Comparison of ENCODE assay signal across 16 cellular contexts in genomic region chr17:66425751-66426396, GRCh38.
DNase-seq lines count a peak whose midpoint lies in the region; ATAC-seq, FAIRE-seq and TF ChIP-seq lines count a peak whose summit lies in the region.
"Had no signal": no experiment of that assay in that cellular context is flagged by ENCODE, and none has a peak within 500 bp of the region (broad histone marks: within the 10 kb centered on the region; RNA-seq: fewer than 3 reads in every experiment).

No MANE protein-coding gene starts in this region.

- H3K27ac ChIP-seq in CD4-positive, alpha-beta memory T cell (ENCODE audit: low read depth, low read length) = no peak overlapping the region
- H3K27ac ChIP-seq in HepG2 (ENCODE audit: extremely low read length, insufficient read depth, low read length) (peak overlapping the region; percentile 1), hepatocyte (no peak overlapping the region), esophagus squamous epithelium (no peak overlapping the region)
- H3K27ac ChIP-seq: epithelial cell of prostate, pancreas, uterus had no signal

- H3K9ac ChIP-seq in HepG2 (ENCODE audit: insufficient read depth, low read depth, low read length) = no peak overlapping the region

- BruUV-seq in HepG2 (replicated peaks; lab: Mats Ljungman, UMichigan) = no TSS peak

- no peak overlapping the region for H3K4me3 ChIP-seq in CD4-positive, alpha-beta memory T cell (ENCODE audit: low read length in 2 of 2)
- H3K4me3 ChIP-seq in HepG2 (replicated peaks in 1 of 3; ENCODE audit: insufficient read depth in 1 of 3, low read depth in 2 of 3, low read length in 3 of 3) (no peak overlapping the region), hepatocyte (no peak overlapping the region), esophagus squamous epithelium (no peak overlapping the region)
- H3K4me3 ChIP-seq: pancreas, uterus had no signal

- TF ChIP-seq RAD21 in HepG2 (CRISPR knock-in tag; IDR thresholded peaks at IDR 0.05) = no peak

- H3K27ac Mint-ChIP-seq in CD4-positive, alpha-beta memory T cell = peak overlapping the region; percentile 45 to 91 (median 87)
- peak overlapping the region; percentile 79 for H3K27ac Mint-ChIP-seq in activated CD8-positive, alpha-beta T cell treated with anti-CD3 and anti-CD28 coated beads for 36 hours
- H3K27ac Mint-ChIP-seq: stimulated activated memory B cell treated with anti-CD40 and anti-IgM and Interleukin-4, amounts not matched to agents 10 μg/mL and 1 μg/mL and 100 μg/mL, for 72 hours had no signal

- peaks cover 49% of the 10 kb centered on the region for H3K79me2 ChIP-seq in HepG2 (ENCODE audit: insufficient read depth, low read length)
- H3K79me2 ChIP-seq in hepatocyte = peaks cover 48% of the 10 kb centered on the region

- H3K4me2 ChIP-seq in HepG2 (ENCODE audit: low read depth, low read length) (no peak overlapping the region), hepatocyte (no peak overlapping the region)

- H3K4me3 Mint-ChIP-seq in CD4-positive, alpha-beta memory T cell = peak overlapping the region; percentile 45 to 86 (median 64)
- H3K4me3 Mint-ChIP-seq in activated CD8-positive, alpha-beta T cell treated with anti-CD3 and anti-CD28 coated beads for 36 hours = peak overlapping the region; percentile 4
- H3K4me3 Mint-ChIP-seq: stimulated activated memory B cell treated with anti-CD40 and anti-IgM and Interleukin-4, amounts not matched to agents 10 μg/mL and 1 μg/mL and 100 μg/mL, for 72 hours had no signal

- H4K20me1 ChIP-seq in HepG2 (ENCODE audit: insufficient read depth, low read length) (no peaks in the 10 kb centered on the region), hepatocyte (ENCODE audit: insufficient read depth, poor library complexity, severe bottlenecking) (no peaks in the 10 kb centered on the region)

- no peaks in the 10 kb centered on the region for H3K27me3 Mint-ChIP-seq in CD4-positive, alpha-beta memory T cell
- H3K27me3 Mint-ChIP-seq in activated CD8-positive, alpha-beta T cell treated with anti-CD3 and anti-CD28 coated beads for 36 hours = no peaks in the 10 kb centered on the region

- peaks cover 40 to 83% (median 62%) of the 10 kb centered on the region in 4 donors for H3K4me1 Mint-ChIP-seq in CD4-positive, alpha-beta memory T cell
- H3K4me1 Mint-ChIP-seq in activated CD8-positive, alpha-beta T cell treated with anti-CD3 and anti-CD28 coated beads for 36 hours (ENCODE audit: low read depth) = peaks cover 74% of the 10 kb centered on the region
- H3K4me1 Mint-ChIP-seq: stimulated activated memory B cell treated with anti-CD40 and anti-IgM and Interleukin-4, amounts not matched to agents 10 μg/mL and 1 μg/mL and 100 μg/mL, for 72 hours had no signal

- in situ Hi-C loops in HepG2 (cut with HindIII; ENCODE audit: extremely low pct_ligation_motif_present, low pct_unique_long_range_greater_than_20kb) = no loop called here

- no peaks in the 10 kb centered on the region for H3K9me3 Mint-ChIP-seq in CD4-positive, alpha-beta memory T cell
- H3K9me3 Mint-ChIP-seq in activated CD8-positive, alpha-beta T cell treated with anti-CD3 and anti-CD28 coated beads for 36 hours = no peaks in the 10 kb centered on the region
- H3K9me3 Mint-ChIP-seq: stimulated activated memory B cell treated with anti-CD40 and anti-IgM and Interleukin-4, amounts not matched to agents 10 μg/mL and 1 μg/mL and 100 μg/mL, for 72 hours had no signal

- no peak for FAIRE-seq in HepG2 (lab: Jason Lieb, UNC)
- FAIRE-seq: colon, pancreas had no signal

- no peak for TF ChIP-seq EP300 in HepG2 (IDR thresholded peaks at IDR 0.05; ENCODE audit: low read depth in 2 of 2, low read length in 2 of 2)
- no peak for TF ChIP-seq EP300 in HepG2 (CRISPR knock-in tag; IDR thresholded peaks at IDR 0.05; ENCODE audit: borderline replicate concordance)

- no peak for ATAC-seq in activated CD8-positive, alpha-beta T cell treated with anti-CD3 and anti-CD28 coated beads for 36 hours
- ATAC-seq in HepG2 (peak; percentile 41), GM21515 (IDR thresholded peaks at IDR 0.05; ENCODE audit: unreplicated experiment) (no peak), HG03039 (IDR thresholded peaks at IDR 0.05; ENCODE audit: unreplicated experiment) (no peak)
- ATAC-seq: stimulated activated memory B cell treated with anti-CD40 and anti-IgM and Interleukin-4, amounts not matched to agents 10 μg/mL and 1 μg/mL and 100 μg/mL, for 72 hours had no signal

- CTCF ChIA-PET in CD4-positive, alpha-beta memory T cell (lab: Charles Lee; ENCODE audit: partially characterized antibody) = interaction anchor here (0.9 to 2.1 kb wide), 4 partner anchors 15 to 170 kb away, joined by 3 to 12 read pairs (median 5); no protein-coding TSS in a partner anchor
- CTCF ChIA-PET in activated CD8-positive, alpha-beta T cell treated with anti-CD3 and anti-CD28 coated beads for 36 hours (lab: Charles Lee) = interaction anchor here (1.0 to 1.1 kb wide), 2 partner anchors 125 to 141 kb away, joined by 3 to 5 read pairs; no protein-coding TSS in a partner anchor
- CTCF ChIA-PET in HepG2 (lab: Yijun Ruan, JAX; ENCODE audit: low intra/inter-chr PET ratio, low total read pairs) = interaction anchor here (1.4 to 2.4 kb wide), 3 partner anchors 141 to 225 kb away, joined by 4 to 14 read pairs (median 7); no protein-coding TSS in a partner anchor

- H3K27me3 ChIP-seq in CD4-positive, alpha-beta memory T cell (ENCODE audit: insufficient read depth, low read length) = no peaks in the 10 kb centered on the region
- H3K27me3 ChIP-seq in HepG2 (ENCODE audit: control insufficient read depth in 1 of 2, insufficient read depth in 2 of 2, low read length in 2 of 2) (no peaks in the 10 kb centered on the region), hepatocyte (no peaks in the 10 kb centered on the region), esophagus squamous epithelium (no peaks in the 10 kb centered on the region)
- H3K27me3 ChIP-seq: pancreas, uterus had no signal

- DNase-seq in CD4-positive, alpha-beta memory T cell = no peak
- DNase-seq in Daoy (ENCODE audit: low read depth) (peak; percentile 21), HepG2 (ENCODE audit: low spot score) (no peak), hepatocyte (ENCODE audit: low spot score) (no peak), esophagus squamous epithelium (lab: John Stamatoyannopoulos, UW) (no peak)
- no peak for DNase-seq in activated CD8-positive, alpha-beta T cell treated with anti-CD3 and anti-CD28 coated beads for 36 hours
- DNase-seq: amygdala, DMS79 treated with DMSO at 0.1 percent for 48 hours, islet precursor cell, pancreas, uterus had no signal

- H3K4me1 ChIP-seq in CD4-positive, alpha-beta memory T cell (ENCODE audit: insufficient read depth, low read length) = peaks cover 12% of the 10 kb centered on the region
- H3K4me1 ChIP-seq in HepG2 (ENCODE audit: insufficient read depth, low read length) = peaks cover 42% of the 10 kb centered on the region
- no peaks in the 10 kb centered on the region for H3K4me1 ChIP-seq in hepatocyte (ENCODE audit: insufficient read depth)
- peaks cover 0 to 6% (median 0%) of the 10 kb centered on the region in 3 donors for H3K4me1 ChIP-seq in esophagus squamous epithelium
- H3K4me1 ChIP-seq: pancreas had no signal

- 95% methylated on average over 12 of the region's 12 CpGs for WGBS in HepG2 (ENCODE audit: low lambda C conversion rate)
- WGBS in hepatocyte (ENCODE audit: low lambda C conversion rate, missing lambda C conversion rate) = 95% methylated on average over 12 of the region's 12 CpGs
- 85 to 90% methylated on average over 12 of the region's 12 CpGs for WGBS in esophagus squamous epithelium, 2 donors

- POLR2A ChIA-PET in CD4-positive, alpha-beta memory T cell (lab: Charles Lee; ENCODE audit: partially characterized antibody) = interaction anchor here (0.9 to 1.1 kb wide), 2 partner anchors 90 to 171 kb away, joined by 3 to 4 read pairs; no protein-coding TSS in a partner anchor
- POLR2A ChIA-PET in activated CD8-positive, alpha-beta T cell treated with anti-CD3 and anti-CD28 coated beads for 36 hours (lab: Charles Lee) = interaction anchor here (0.5 kb wide), 1 partner anchor 63 kb away, joined by 3 read pairs; no protein-coding TSS in a partner anchor
- POLR2A ChIA-PET in HepG2 (lab: Yijun Ruan, JAX) = interaction anchor here (1.4 kb wide), 1 partner anchor 10 kb away, joined by 6 read pairs; no protein-coding TSS in a partner anchor

- TF ChIP-seq POLR2A in HepG2 (IDR thresholded peaks at IDR 0.05; ENCODE audit: insufficient read depth in 1 of 2, low read depth in 2 of 2, low read length in 2 of 2) = no peak
- no peak for TF ChIP-seq POLR2A in esophagus squamous epithelium (IDR thresholded peaks at IDR 0.05)

- H3K36me3 ChIP-seq in CD4-positive, alpha-beta memory T cell (ENCODE audit: insufficient read depth, low read length) = no peaks in the 10 kb centered on the region
- H3K36me3 ChIP-seq in HepG2 (replicated peaks in 1 of 2; ENCODE audit: control insufficient read depth in 1 of 2, insufficient read depth in 2 of 2, low read length in 2 of 2) (no peaks in the 10 kb centered on the region), hepatocyte (replicated peaks; ENCODE audit: insufficient read depth, low read depth) (no peaks in the 10 kb centered on the region), esophagus squamous epithelium (no peaks in the 10 kb centered on the region)
- H3K36me3 ChIP-seq: pancreas, uterus had no signal

- intact Hi-C loops in CD4-positive, alpha-beta memory T cell (cut with micrococcal nuclease) = loop anchor here (1.0 to 10.0 kb wide), 7 partner anchors 124 to 481 kb away; partner anchors contain the start of gene PRKCA
- intact Hi-C loops in activated CD8-positive, alpha-beta T cell treated with anti-CD3 and anti-CD28 coated beads for 36 hours (cut with micrococcal nuclease) = loop anchor here (5.0 kb wide), 1 partner anchor 124 kb away; the partner anchor contains the start of gene PRKCA
- intact Hi-C loops in HepG2 (cut with micrococcal nuclease; ENCODE audit: unreplicated experiment) = loop anchor here (1.0 to 5.0 kb wide), 3 partner anchors 136 to 224 kb away; no protein-coding TSS in a partner anchor
- intact Hi-C loops in esophagus squamous epithelium (cut with DNase I) = no loop called here

- peaks cover 0 to 2% of the 10 kb centered on the region in 2 donors for H3K36me3 Mint-ChIP-seq in CD4-positive, alpha-beta memory T cell
- peaks cover 27% of the 10 kb centered on the region for H3K36me3 Mint-ChIP-seq in activated CD8-positive, alpha-beta T cell treated with anti-CD3 and anti-CD28 coated beads for 36 hours (ENCODE audit: low read depth)
- H3K36me3 Mint-ChIP-seq: stimulated activated memory B cell treated with anti-CD40 and anti-IgM and Interleukin-4, amounts not matched to agents 10 μg/mL and 1 μg/mL and 100 μg/mL, for 72 hours had no signal

- H2AFZ ChIP-seq in HepG2 (ENCODE audit: low read length) (no peak overlapping the region), hepatocyte (no peak overlapping the region)

- TF ChIP-seq CTCF in activated CD8-positive, alpha-beta T cell treated with anti-CD3 and anti-CD28 coated beads for 36 hours (IDR thresholded peaks at IDR 0.05) = no peak
- no peak for TF ChIP-seq CTCF in HepG2 (CRISPR knock-in tag; IDR thresholded peaks at IDR 0.05)
- TF ChIP-seq CTCF in hepatocyte (IDR thresholded peaks at IDR 0.05; ENCODE audit: poor library complexity) = no peak
- TF ChIP-seq CTCF in esophagus squamous epithelium (IDR thresholded peaks at IDR 0.05) = no peak

- H3K9me3 ChIP-seq in CD4-positive, alpha-beta memory T cell (ENCODE audit: control insufficient read depth in 1 of 2, low read length in 2 of 2) = no peaks in the 10 kb centered on the region
- H3K9me3 ChIP-seq in HepG2 (ENCODE audit: low read length) (no peaks in the 10 kb centered on the region), hepatocyte (ENCODE audit: low read depth) (no peaks in the 10 kb centered on the region), esophagus squamous epithelium (no peaks in the 10 kb centered on the region)
- H3K9me3 ChIP-seq: pancreas, uterus had no signal

- H3K9me2 ChIP-seq in hepatocyte (replicated peaks; ENCODE audit: insufficient read depth) = no peaks in the 10 kb centered on the region
